In genomic region chr2:119660343-119660658, GRCh38 we compare ENCODE assay signal across 13 cellular contexts. TPM values are rescaled to one million over a fixed set of nuclear protein-coding genes. Genes with fewer than 3 reads are reported as not detected.
DNase-seq lines count a peak whose midpoint lies in the region; ATAC-seq, FAIRE-seq and TF ChIP-seq lines count a peak whose summit lies in the region.
"Had no signal": no experiment of that assay in that cellular context is flagged by ENCODE, and none has a peak within 500 bp of the region (broad histone marks: within the 10 kb centered on the region; RNA-seq: fewer than 3 reads in every experiment).

No MANE protein-coding gene starts in this region.

- no peak overlapping the region for H3K27ac Mint-ChIP-seq in natural killer cell
- H3K27ac Mint-ChIP-seq in natural killer cell treated with Interleukin-12 subunit alpha and Interleukin-12 subunit beta and Interleukin-15 and Interleukin-18, amount 100 ng/mL, for 72 hours, result no peak overlapping the region
- no peak overlapping the region for H3K27ac Mint-ChIP-seq in chondrocyte (ENCODE audit: unreplicated experiment)

- no peak overlapping the region for H3K4me3 Mint-ChIP-seq in natural killer cell
- H3K4me3 Mint-ChIP-seq in natural killer cell treated with Interleukin-12 subunit alpha and Interleukin-12 subunit beta and Interleukin-15 and Interleukin-18, amount 100 ng/mL, for 72 hours, result no peak overlapping the region
- no peak overlapping the region for H3K4me3 Mint-ChIP-seq in chondrocyte (ENCODE audit: unreplicated experiment)

- FAIRE-seq in kidney (lab: Jason Lieb, UNC), result no peak

- ATAC-seq in natural killer cell, result no peak
- no peak for ATAC-seq in natural killer cell treated with Interleukin-12 subunit alpha and Interleukin-12 subunit beta and Interleukin-15 and Interleukin-18, amount 100 ng/mL, for 72 hours
- ATAC-seq in GM18511 (IDR thresholded peaks at IDR 0.05; ENCODE audit: unreplicated experiment), result no peak
- ATAC-seq in upper lobe of right lung, result no peak

- no peak for DNase-seq in natural killer cell
- no peak for DNase-seq in natural killer cell treated with Interleukin-12 subunit alpha and Interleukin-12 subunit beta and Interleukin-15 and Interleukin-18, amount 100 ng/mL, for 72 hours (ENCODE audit: low spot score)
- DNase-seq in chondrocyte (ENCODE audit: low spot score), result no peak
- no peak for DNase-seq in activated gamma-delta T cell (lab: John Stamatoyannopoulos, UW)
- no peak for DNase-seq in kidney
- no peak for DNase-seq in upper lobe of right lung
- DNase-seq: GOT3, NCI-H187, NCI-H226 had no signal

- H3K27me3 Mint-ChIP-seq in natural killer cell (ENCODE audit: low read depth in 2 of 2) (peaks cover 12 to 24% of the 10 kb centered on the region in 2 donors), chondrocyte (ENCODE audit: low read depth) (peaks cover 23% of the 10 kb centered on the region)
- peaks cover 21 to 35% of the 10 kb centered on the region in 2 donors for H3K27me3 Mint-ChIP-seq in natural killer cell treated with Interleukin-12 subunit alpha and Interleukin-12 subunit beta and Interleukin-15 and Interleukin-18, amount 100 ng/mL, for 72 hours

- no peaks in the 10 kb centered on the region for H3K9me3 Mint-ChIP-seq in natural killer cell
- peaks cover 3% of the 10 kb centered on the region for H3K9me3 Mint-ChIP-seq in natural killer cell treated with Interleukin-12 subunit alpha and Interleukin-12 subunit beta and Interleukin-15 and Interleukin-18, amount 100 ng/mL, for 72 hours
- peaks cover 9% of the 10 kb centered on the region for H3K9me3 Mint-ChIP-seq in chondrocyte (ENCODE audit: low read depth)

- H3K27me3 ChIP-seq in upper lobe of right lung, result no peaks in the 10 kb centered on the region
- H3K27me3 ChIP-seq: SJSA1 had no signal

- H3K4me1 Mint-ChIP-seq in natural killer cell (peaks cover 13 to 16% of the 10 kb centered on the region in 2 donors), chondrocyte (ENCODE audit: low read depth) (no peaks in the 10 kb centered on the region)
- H3K4me1 Mint-ChIP-seq in natural killer cell treated with Interleukin-12 subunit alpha and Interleukin-12 subunit beta and Interleukin-15 and Interleukin-18, amount 100 ng/mL, for 72 hours (ENCODE audit: low read depth in 2 of 2), result peaks cover 6 to 7% of the 10 kb centered on the region in 2 donors

- H3K9me3 ChIP-seq in kidney (ENCODE audit: control insufficient read depth in 1 of 2, low read length in 2 of 2) (no peaks in the 10 kb centered on the region), upper lobe of right lung (no peaks in the 10 kb centered on the region)
- H3K9me3 ChIP-seq: SJSA1 had no signal

- H3K36me3 Mint-ChIP-seq in natural killer cell (peaks cover 10% of the 10 kb centered on the region), chondrocyte (ENCODE audit: low read depth) (peaks cover 9% of the 10 kb centered on the region)
- H3K36me3 Mint-ChIP-seq in natural killer cell treated with Interleukin-12 subunit alpha and Interleukin-12 subunit beta and Interleukin-15 and Interleukin-18, amount 100 ng/mL, for 72 hours, result peaks cover 6% of the 10 kb centered on the region
- H3K36me3 Mint-ChIP-seq: CD4-positive, alpha-beta memory T cell had no signal

- H3K4me1 ChIP-seq in kidney (ENCODE audit: control insufficient read depth in 1 of 2, insufficient read depth in 1 of 2, low read depth in 1 of 2, low read length in 2 of 2), result no peaks in the 10 kb centered on the region
- peaks cover 3% of the 10 kb centered on the region for H3K4me1 ChIP-seq in upper lobe of right lung
- H3K4me1 ChIP-seq: SJSA1 had no signal

- H3K9ac ChIP-seq in kidney (ENCODE audit: low read length in 2 of 2), result no peak overlapping the region

- H3K4me3 ChIP-seq in kidney (ENCODE audit: low read length in 2 of 2), result no peak overlapping the region
- H3K4me3 ChIP-seq in upper lobe of right lung, result no peak overlapping the region
- H3K4me3 ChIP-seq: SJSA1 had no signal

- TF ChIP-seq CTCF in natural killer cell (IDR thresholded peaks at IDR 0.05) (peak; percentile 34), LNCAP (IDR thresholded peaks at IDR 0.05) (peak; percentile 11; the same call in 1 of the 2 replicates), chondrocyte (IDR thresholded peaks at IDR 0.05) (peak; percentile 40), kidney (IDR thresholded peaks at IDR 0.05; ENCODE audit: borderline replicate concordance, extremely low read depth, insufficient read depth) (no peak), upper lobe of right lung (IDR thresholded peaks at IDR 0.05) (no peak)

- H3K36me3 ChIP-seq in kidney (ENCODE audit: control insufficient read depth in 1 of 2, insufficient read depth in 2 of 2, low read length in 2 of 2) (no peaks in the 10 kb centered on the region), upper lobe of right lung (no peaks in the 10 kb centered on the region)
- H3K36me3 ChIP-seq: SJSA1 had no signal

- intact Hi-C loops in natural killer cell (cut with micrococcal nuclease) (loop anchor here (5.0 kb wide), 1 partner anchor 778 kb away; no protein-coding TSS in a partner anchor), kidney (cut with DNase I) (no loop called here), upper lobe of right lung (cut with DNase I) (no loop called here)

- H3K27ac ChIP-seq in kidney (ENCODE audit: low read depth in 2 of 2, low read length in 2 of 2) (no peak overlapping the region), upper lobe of right lung (no peak overlapping the region)
- H3K27ac ChIP-seq: SJSA1 had no signal

RNA-seq across cellular contexts. Expression of gene TMEM177, which starts 18.7 kb away (rescaled TPM):
- total RNA-seq in natural killer cell, result 1 to 10 TPM; 1.2 to 2.8 (median 2.6) TPM
- 10 to 100 TPM in 1 of 2 donors, 1 to 10 TPM in 1; 8.9 to 14.7 TPM for total RNA-seq in natural killer cell treated with Interleukin-12 subunit alpha and Interleukin-12 subunit beta and Interleukin-15 and Interleukin-18, amount 100 ng/mL, for 72 hours
- 6.8 to 7.8 TPM (median 7.0 TPM) in 3 replicates for total RNA-seq in chondrocyte
- 13.3 TPM for total RNA-seq in kidney
- polyA plus RNA-seq in kidney (ENCODE audit: insufficient read depth, low read depth, low replicate concordance), result 31.5 TPM
- 5.9 TPM for total RNA-seq in upper lobe of right lung

Comparison
In these comparisons a context has a peak if more than half of its experiments do, and no peak if none do; other contexts are left out.
1. CTCF ChIP-seq: peak in natural killer cell (single experiment), LNCAP (single experiment) and chondrocyte (single experiment); none in kidney (single experiment) and upper lobe of right lung (single experiment).